In the genomic region with DNA sequence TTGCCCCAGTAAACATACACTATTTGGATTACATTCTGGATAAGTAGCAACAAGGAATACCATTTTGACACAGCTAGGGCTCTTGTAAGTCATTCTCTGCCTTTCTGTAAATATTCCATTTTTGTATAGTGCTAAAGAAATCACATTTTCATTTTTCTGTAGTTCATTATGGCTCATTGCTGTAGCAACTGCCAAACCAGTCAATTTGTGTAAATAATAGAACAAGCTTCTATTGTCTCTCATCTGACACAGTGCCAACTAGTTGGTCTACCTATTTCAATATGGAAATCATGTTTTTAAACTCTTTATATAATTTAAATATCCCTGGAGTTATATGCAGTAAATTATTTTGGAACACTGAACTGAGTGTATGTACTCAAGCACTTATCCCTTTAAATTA, we compare ENCODE assay signal across 9 cellular contexts.
"Had no signal": no experiment of that assay in that cellular context is flagged by ENCODE, and none has a peak within 500 bp of the region (broad histone marks: within the 10 kb centered on the region; RNA-seq: fewer than 3 reads in every experiment).

No MANE protein-coding gene starts in this region.

- ATAC-seq: left lung; naive thymus-derived CD8-positive, alpha-beta T cell; stimulated activated memory B cell treated with anti-CD40 and anti-IgM and Interleukin-4, amounts not matched to agents 10 μg/mL and 1 μg/mL and 100 μg/mL, for 72 hours had no signal

- FAIRE-seq: kidney had no signal

- DNase-seq: activated CD4-positive, alpha-beta T cell treated with anti-CD3 and anti-CD28 coated beads, Interleukin-2, amount 50 U/mL, for 1 hour; activated naive CD8-positive, alpha-beta T cell treated with anti-CD3 and anti-CD28 coated beads, Interleukin-2, amount 10 ng/mL, durations not matched to agents 7 days and 5 days; effector memory CD4-positive, alpha-beta T cell; hippocampal formation; kidney; left lung; naive thymus-derived CD8-positive, alpha-beta T cell; stimulated activated CD4-positive, alpha-beta T cell treated with anti-CD3 and anti-CD28 coated beads, Interleukin-12 subunit alpha, Interleukin-12 subunit beta, amount 100 ng/mL, for 4 hours had no signal
